18 cellular contexts compared by ENCODE assay signal in genomic region chrX:17187301-17187836, GRCh38.
"Had no signal": no experiment of that assay in that cellular context is flagged by ENCODE, and none has a peak within 500 bp of the region (broad histone marks: within the 10 kb centered on the region; RNA-seq: fewer than 3 reads in every experiment).

No MANE protein-coding gene starts in this region.

- H3K4me3 ChIP-seq: esophagus squamous epithelium, psoas muscle had no signal

- H3K4me3 Mint-ChIP-seq: activated CD4-positive, alpha-beta T cell treated with anti-CD3 and anti-CD28 coated beads, Interleukin-2, amount 10 ng/mL, durations not matched to agents 24 days and 14 days; activated CD8-positive, alpha-beta T cell treated with anti-CD3 and anti-CD28 coated beads, Interleukin-2, amount 10 ng/mL, durations not matched to agents 7 days and 5 days; activated T-cell treated with anti-CD3 and anti-CD28 coated beads, Interleukin-2, amount 50 U/mL, for 4 hours; dendritic cell treated with granulocyte-macrophage colony-stimulating factor and Interleukin-4, amounts not matched to agents 40 ng/mL and 50 ng/mL, for 4 days; neural crest cell had no signal

- H3K27ac Mint-ChIP-seq: activated CD4-positive, alpha-beta T cell treated with anti-CD3 and anti-CD28 coated beads, Interleukin-2, amount 10 ng/mL, durations not matched to agents 24 days and 14 days; activated CD8-positive, alpha-beta T cell treated with anti-CD3 and anti-CD28 coated beads, Interleukin-2, amount 10 ng/mL, durations not matched to agents 7 days and 5 days; dendritic cell treated with granulocyte-macrophage colony-stimulating factor and Interleukin-4, amounts not matched to agents 40 ng/mL and 50 ng/mL, for 4 days had no signal

- DNase-seq: activated CD4-positive, alpha-beta T cell treated with anti-CD3 and anti-CD28 coated beads, Interleukin-2, amount 10 ng/mL, durations not matched to agents 24 days and 14 days; activated CD8-positive, alpha-beta memory T cell treated with anti-CD3 and anti-CD28 coated beads, Interleukin-2, amount 50 U/mL, for 4 hours; activated CD8-positive, alpha-beta T cell treated with anti-CD3 and anti-CD28 coated beads, Interleukin-2, amount 10 ng/mL, durations not matched to agents 7 days and 5 days; activated naive CD4-positive, alpha-beta T cell treated with anti-CD3 and anti-CD28 coated beads, Interleukin-2, amount 50 U/mL, for 16 hours; activated T-cell treated with anti-CD3 and anti-CD28 coated beads, Interleukin-2, amount 50 U/mL, for 4 hours; aorta; effector memory CD4-positive, alpha-beta T cell; esophagus squamous epithelium; psoas muscle; stimulated activated CD4-positive, alpha-beta T cell treated with anti-CD3 and anti-CD28 coated beads, Interleukin-12 subunit alpha, Interleukin-12 subunit beta, amount 100 ng/mL, for 4 hours; stimulated activated CD4-positive, alpha-beta T cell treated with anti-CD3 and anti-CD28 coated beads, Interleukin-1b, Interleukin-23, amount 100 ng/mL, for 48 hours; stimulated activated CD8-positive, alpha-beta memory T cell treated with anti-CD3 and anti-CD28 coated beads, Interleukin-4, amount 100 ng/mL, for 48 hours; stimulated activated naive CD4-positive, alpha-beta T cell; T-helper 1 cell; T1000 had no signal

- H3K27me3 ChIP-seq: esophagus squamous epithelium had no signal

- H3K27ac ChIP-seq: esophagus squamous epithelium, psoas muscle had no signal

- H3K9me3 ChIP-seq: esophagus squamous epithelium, psoas muscle had no signal

- H3K36me3 ChIP-seq: esophagus squamous epithelium had no signal

- H3K4me1 Mint-ChIP-seq: activated CD4-positive, alpha-beta T cell treated with anti-CD3 and anti-CD28 coated beads, Interleukin-2, amount 10 ng/mL, durations not matched to agents 24 days and 14 days; neural crest cell had no signal

- H3K27me3 Mint-ChIP-seq: activated CD4-positive, alpha-beta T cell treated with anti-CD3 and anti-CD28 coated beads, Interleukin-2, amount 10 ng/mL, durations not matched to agents 24 days and 14 days; dendritic cell treated with granulocyte-macrophage colony-stimulating factor and Interleukin-4, amounts not matched to agents 40 ng/mL and 50 ng/mL, for 4 days had no signal

- H3K9me3 Mint-ChIP-seq: activated CD4-positive, alpha-beta T cell treated with anti-CD3 and anti-CD28 coated beads, Interleukin-2, amount 10 ng/mL, durations not matched to agents 24 days and 14 days; activated T-cell treated with anti-CD3 and anti-CD28 coated beads, Interleukin-2, amount 50 U/mL, for 4 hours; dendritic cell treated with granulocyte-macrophage colony-stimulating factor and Interleukin-4, amounts not matched to agents 40 ng/mL and 50 ng/mL, for 4 days had no signal

- ATAC-seq: activated CD8-positive, alpha-beta T cell treated with anti-CD3 and anti-CD28 coated beads, Interleukin-2, amount 10 ng/mL, durations not matched to agents 7 days and 5 days; activated T-cell treated with anti-CD3 and anti-CD28 coated beads, Interleukin-2, amount 50 U/mL, for 4 hours; left colon; psoas muscle had no signal

- H3K4me1 ChIP-seq: esophagus squamous epithelium, psoas muscle had no signal
